ENCODE assay signal across 8 cellular contexts in genomic region chr14:72024043-72024407, GRCh38.
DNase-seq lines count a peak whose midpoint lies in the region; ATAC-seq and TF ChIP-seq lines count a peak whose summit lies in the region.

No MANE protein-coding gene starts in this region.

- WGBS in heart right ventricle, 2 donors, result 37 to 44% methylated on average over 6 of the region's 6 CpGs
- 23 to 33% methylated on average over 6 of the region's 6 CpGs for WGBS in aorta, 2 donors

- H3K36me3 ChIP-seq in heart right ventricle (no peaks in the 10 kb centered on the region), aorta (ENCODE audit: control insufficient read depth in 1 of 2, insufficient read depth in 2 of 2, low read length in 1 of 2) (no peaks in the 10 kb centered on the region)

- ATAC-seq in heart right ventricle (peak in 7 of 8 donors; percentile 25 to 72 (median 57)), aorta (ENCODE audit: low FRiP score) (no peak)

- H3K27ac ChIP-seq in heart right ventricle, result peak overlapping the region in 3 of 10 donors; percentile 7 to 37 (median 9)
- H3K27ac ChIP-seq in aorta (ENCODE audit: low read depth in 1 of 2, low read length in 2 of 2), result no peak overlapping the region

- intact Hi-C loops in heart right ventricle (cut with DNase I) (loop anchor here in 9 of 10 donors (2.0 to 10.0 kb wide), 6 partner anchors 89 to 401 kb away; partner anchors contain the start of gene RGS6 (in 1 of the 9)), aorta (cut with DNase I) (loop anchor here (2.0 to 10.0 kb wide), 2 partner anchors 269 to 271 kb away; no protein-coding TSS in a partner anchor)

- TF ChIP-seq CTCF in heart right ventricle (IDR thresholded peaks at IDR 0.05), result peak; percentile 34 to 72 (median 60)

- DNase-seq in activated gamma-delta T cell treated with Interleukin-2 at 50 U/mL for 16 hours (peak; percentile 12), activated gamma-delta T cell (lab: John Stamatoyannopoulos, UW) (no peak), NCI-H748 (lab: John Stamatoyannopoulos, UW; ENCODE audit: unreplicated experiment) (peak; percentile 90), heart right ventricle (peak in 1 of 2 donors; percentile 14), NCI-H146 (lab: John Stamatoyannopoulos, UW) (no peak), aorta (no peak)
- peak; percentile 15 for DNase-seq in activated CD8-positive, alpha-beta memory T cell treated with anti-CD3 and anti-CD28 coated beads, Interleukin-2, amount 50 U/mL, for 4 hours
- DNase-seq in stimulated activated CD4-positive, alpha-beta T cell treated with anti-CD3 and anti-CD28 coated beads, Interleukin-15, amount 100 ng/mL, for 24 hours, result peak; percentile 55

- H3K27me3 ChIP-seq in heart right ventricle (no peaks in the 10 kb centered on the region), aorta (ENCODE audit: control insufficient read depth in 1 of 2, insufficient read depth in 2 of 2, low read length in 1 of 2) (peaks cover 0 to 3% of the 10 kb centered on the region in 2 donors)

- no peaks in the 10 kb centered on the region for H3K9me3 ChIP-seq in heart right ventricle
- H3K9me3 ChIP-seq in aorta (ENCODE audit: control insufficient read depth, low read length), result peaks cover 4% of the 10 kb centered on the region

- H3K4me1 ChIP-seq in heart right ventricle, result peaks cover 0 to 32% (median 16%) of the 10 kb centered on the region in 9 donors
- H3K4me1 ChIP-seq in aorta (ENCODE audit: control insufficient read depth in 1 of 2, insufficient read depth in 2 of 2, low read length in 2 of 2), result no peaks in the 10 kb centered on the region

- H3K4me3 ChIP-seq in heart right ventricle (no peak overlapping the region), aorta (ENCODE audit: low read length in 2 of 2) (no peak overlapping the region)

Comparison
In these comparisons a context has a peak if more than half of its experiments do, and no peak if none do; other contexts are left out.
1. DNase-seq: peak in activated gamma-delta T cell treated with Interleukin-2 at 50 U/mL for 16 hours (single experiment), NCI-H748 (single experiment), activated CD8-positive, alpha-beta memory T cell treated with anti-CD3 and anti-CD28 coated beads, Interleukin-2, amount 50 U/mL, for 4 hours (single experiment) and stimulated activated CD4-positive, alpha-beta T cell treated with anti-CD3 and anti-CD28 coated beads, Interleukin-15, amount 100 ng/mL, for 24 hours (single experiment); none in activated gamma-delta T cell (single experiment), NCI-H146 (single experiment) and aorta (0 of 2).